ENCODE assay signal across 25 cellular contexts in genomic region chr9:89601306-89601705, GRCh38.
"Had no signal": no experiment of that assay in that cellular context is flagged by ENCODE, and none has a peak within 500 bp of the region (broad histone marks: within the 10 kb centered on the region; RNA-seq: fewer than 3 reads in every experiment).

No MANE protein-coding gene starts in this region.

- H3K9me3 ChIP-seq: gastrocnemius medialis, right atrium auricular region, spleen, tibial nerve had no signal

- H3K4me1 ChIP-seq: parathyroid adenoma had no signal

- H3K27ac Mint-ChIP-seq: activated naive CD4-positive, alpha-beta T cell treated with anti-CD3 and anti-CD28 coated beads, Interleukin-2, amount 50 U/mL, for 72 hours; activated T-helper 1 cell treated with anti-CD3 and anti-CD28 coated beads, Interleukin-12 subunit alpha, Interleukin-12 subunit beta, Interleukin-2, Interleukin-4 antibody, amounts not matched to agents 30 ng/mL and 10 ng/mL and 1 ng/mL, durations not matched to agents 14 hours and 24 hours and 36 hours; mesothelial cell of epicardium; naive B cell had no signal

- H3K9ac ChIP-seq: parathyroid adenoma had no signal

- H3K36me3 Mint-ChIP-seq: activated naive CD4-positive, alpha-beta T cell treated with anti-CD3 and anti-CD28 coated beads, Interleukin-2, amount 50 U/mL, for 72 hours; mesothelial cell of epicardium; naive B cell had no signal

- H2AFZ ChIP-seq: parathyroid adenoma had no signal

- H3K27me3 ChIP-seq: dorsolateral prefrontal cortex, gastrocnemius medialis, right atrium auricular region, tibial nerve had no signal

- H3K4me3 ChIP-seq: coronary artery, dorsolateral prefrontal cortex, gastrocnemius medialis, right atrium auricular region, SK-N-MC, spleen, tibial nerve had no signal

- H3K36me3 ChIP-seq: spleen, tibial nerve had no signal

- H3K4me3 Mint-ChIP-seq: activated T-helper 1 cell treated with anti-CD3 and anti-CD28 coated beads, Interleukin-12 subunit alpha, Interleukin-12 subunit beta, Interleukin-2, Interleukin-4 antibody, amounts not matched to agents 30 ng/mL and 10 ng/mL and 1 ng/mL, durations not matched to agents 14 hours and 24 hours and 36 hours; mesothelial cell of epicardium; neural crest cell had no signal

- H3K9me3 Mint-ChIP-seq: activated naive CD4-positive, alpha-beta T cell treated with anti-CD3 and anti-CD28 coated beads, Interleukin-2, amount 50 U/mL, for 72 hours; activated T-helper 1 cell treated with anti-CD3 and anti-CD28 coated beads, Interleukin-12 subunit alpha, Interleukin-12 subunit beta, Interleukin-2, Interleukin-4 antibody, amounts not matched to agents 30 ng/mL and 10 ng/mL and 1 ng/mL, durations not matched to agents 14 hours and 24 hours and 36 hours; mesothelial cell of epicardium; naive B cell; neural crest cell had no signal

- H3K27ac ChIP-seq: coronary artery, dorsolateral prefrontal cortex, gastrocnemius medialis, parathyroid adenoma, right atrium auricular region, SK-N-MC, spleen, tibial nerve had no signal

- DNase-seq: activated CD4-positive, alpha-beta T cell treated with anti-CD3 and anti-CD28 coated beads for 4 hours; activated CD4-positive, alpha-beta T cell treated with anti-CD3 and anti-CD28 coated beads, Interleukin-2, amount 50 U/mL, for 48 hours; activated CD4-positive, CD25-positive, alpha-beta regulatory T cell; activated gamma-delta T cell treated with Interleukin-2 at 50 U/mL for 16 hours; activated T-cell treated with anti-CD3 and anti-CD28 coated beads for 4 hours; anterior cingulate cortex; effector memory CD4-positive, alpha-beta T cell; erythroblast; gastrocnemius medialis; glutamatergic neuron; mammary epithelial cell; naive B cell; nucleus accumbens; spleen; stimulated activated naive CD4-positive, alpha-beta T cell treated with Interleukin-2 at 50 U/mL for 16 hours had no signal
